Comparison of ENCODE assay signal across 1 cellular context in genomic region chr16:85395207-85395912, GRCh38.
A peak's percentile ranks its signal among the peaks of the same experiment; 100 is the strongest.
TF ChIP-seq lines count a peak whose summit lies in the region.

No MANE protein-coding gene starts in this region.

TF ChIP-seq in SK-N-SH, 30 proteins besides CTCF, POLR2A, EP300 and RAD21 (continued from another document):
- TF ChIP-seq YY1 (IDR thresholded peaks at IDR 0.05; ENCODE audit: low read depth), result 0 out of 2 replicates have a peak, but pooled peaks have one; percentile 24
- no peak for TF ChIP-seq FOXJ3 (CRISPR knock-in tag; IDR thresholded peaks at IDR 0.05)
- no peak for TF ChIP-seq USF2 (IDR thresholded peaks at IDR 0.05; ENCODE audit: borderline replicate concordance, low read depth, low read length)
- peak; percentile 78 for TF ChIP-seq TCF12 (IDR thresholded peaks at IDR 0.05)
- peak; percentile 70 for TF ChIP-seq CHD2 (IDR thresholded peaks at IDR 0.05; ENCODE audit: low read length, partially characterized antibody)
TF ChIP-seq in SK-N-SH: peak in this region for 16.
